Comparison of ENCODE assay signal across 8 cellular contexts in the genomic region with DNA sequence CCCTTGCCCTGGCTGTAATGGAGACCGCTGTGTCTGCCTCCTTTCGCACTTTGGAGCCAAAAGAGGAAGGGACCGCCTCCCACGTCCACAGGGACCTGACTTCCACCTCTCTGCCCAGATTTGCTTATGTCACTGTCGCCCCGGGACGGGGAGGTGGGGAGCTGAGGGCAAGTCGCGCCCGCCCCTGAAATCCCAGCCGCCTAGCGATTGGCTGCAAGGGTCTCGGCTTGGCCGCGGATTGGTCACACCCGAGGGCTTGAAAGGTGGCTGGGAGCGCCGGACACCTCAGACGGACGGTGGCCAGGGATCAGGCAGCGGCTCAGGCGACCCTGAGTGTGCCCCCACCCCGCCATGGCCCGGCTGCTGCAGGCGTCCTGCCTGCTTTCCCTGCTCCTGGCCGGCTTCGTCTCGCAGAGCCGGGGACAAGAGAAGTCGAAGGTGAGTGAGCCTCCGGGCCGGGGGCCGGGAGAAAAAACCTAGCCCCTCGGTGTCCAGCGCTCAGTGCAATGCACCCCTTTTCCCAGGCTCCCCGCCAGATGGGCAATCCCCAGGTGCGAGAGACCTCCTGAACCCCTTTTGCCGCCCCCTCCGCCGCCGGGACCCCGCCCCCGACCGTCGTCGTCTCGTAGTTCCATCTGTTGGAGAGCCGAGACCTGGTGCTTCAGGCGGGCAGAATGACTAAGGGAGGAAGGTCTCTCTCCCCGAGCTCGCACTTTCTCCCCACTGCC. TPM values are rescaled to one million over a fixed set of nuclear protein-coding genes. Genes with fewer than 3 reads are reported as not detected.
DNase-seq lines count a peak whose midpoint lies in the region; ATAC-seq and TF ChIP-seq lines count a peak whose summit lies in the region.

A gene with protein sequence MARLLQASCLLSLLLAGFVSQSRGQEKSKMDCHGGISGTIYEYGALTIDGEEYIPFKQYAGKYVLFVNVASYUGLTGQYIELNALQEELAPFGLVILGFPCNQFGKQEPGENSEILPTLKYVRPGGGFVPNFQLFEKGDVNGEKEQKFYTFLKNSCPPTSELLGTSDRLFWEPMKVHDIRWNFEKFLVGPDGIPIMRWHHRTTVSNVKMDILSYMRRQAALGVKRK (plus strand): TSS at position 288 of the 728 bp plus-strand sequence. CDS start 64 bp downstream, at position 352.

- peak within 1 kb of the TSS; percentile 88 to 98 (median 93) for H3K27ac ChIP-seq in heart left ventricle

- peaks cover 14 to 81% (median 53%) of the 10 kb centered on the region in 12 donors for H3K4me1 ChIP-seq in heart left ventricle

- peak; percentile 29 to 55 (median 35) for DNase-seq in NCI-H1417 (lab: John Stamatoyannopoulos, UW)
- DNase-seq in NCI-H1417 treated with DMSO at 0.1 percent for 48 hours (lab: John Stamatoyannopoulos, UW) = no peak
- DNase-seq in NCI-H510A treated with DMSO at 0.1 percent for 48 hours (lab: John Stamatoyannopoulos, UW) = peak; percentile 78
- DNase-seq in amygdala (lab: John Stamatoyannopoulos, UW) = peak in 41 of 56 donors; percentile 4 to 79 (median 36)
- peak; percentile 95 to 97 (median 97) for DNase-seq in heart left ventricle
- DNase-seq in omental fat pad (ENCODE audit: low spot score) = peak; percentile 76

- WGBS in heart left ventricle, 4 donors = 0 to 5% (median 1%) methylated on average over 27 to 51 of the region's 51 CpGs

- TF ChIP-seq CTCF in heart left ventricle (IDR thresholded peaks at IDR 0.05) = no peak
- no peak for TF ChIP-seq CTCF in omental fat pad (IDR thresholded peaks at IDR 0.05)

- H3K9me3 ChIP-seq in heart left ventricle = no peaks in the 10 kb centered on the region

- intact Hi-C loops in heart left ventricle (cut with DNase I) = no loop called here

- H3K4me3 ChIP-seq in heart left ventricle = peak within 1 kb of the TSS; percentile 71 to 97 (median 86)

- peaks cover 0 to 9% (median 4%) of the 10 kb centered on the region in 9 donors for H3K36me3 ChIP-seq in heart left ventricle

- H3K27me3 ChIP-seq in heart left ventricle = no peaks in the 10 kb centered on the region

- TF ChIP-seq POLR2A in heart left ventricle (IDR thresholded peaks at IDR 0.05) = peak; percentile 97 to 100

- peak; percentile 56 for ATAC-seq in HG02678 (IDR thresholded peaks at IDR 0.05; ENCODE audit: unreplicated experiment)
- peak; percentile 81 to 92 (median 85) for ATAC-seq in heart left ventricle
- ATAC-seq in omental fat pad (ENCODE audit: low FRiP score) = peak; percentile 80
- ATAC-seq in HG03571 (IDR thresholded peaks at IDR 0.05; ENCODE audit: unreplicated experiment) = no peak

RNA-seq across cellular contexts. Expression of the gene that starts here (rescaled TPM):
- total RNA-seq in heart left ventricle = 1,000 to 10,000 TPM in 2 of 9 donors, 100 to 1,000 TPM in 7; 416 to 1,563 (median 738) TPM
- polyA plus RNA-seq in heart left ventricle = 1,000 to 10,000 TPM in 1 of 2 donors, 100 to 1,000 TPM in 1; 819 to 1,415 TPM
- total RNA-seq in omental fat pad = over 10,000 TPM in 1 of 4 donors, 1,000 to 10,000 TPM in 3; 5,296 to 11,485 (median 6,898) TPM
